In the genomic region with DNA sequence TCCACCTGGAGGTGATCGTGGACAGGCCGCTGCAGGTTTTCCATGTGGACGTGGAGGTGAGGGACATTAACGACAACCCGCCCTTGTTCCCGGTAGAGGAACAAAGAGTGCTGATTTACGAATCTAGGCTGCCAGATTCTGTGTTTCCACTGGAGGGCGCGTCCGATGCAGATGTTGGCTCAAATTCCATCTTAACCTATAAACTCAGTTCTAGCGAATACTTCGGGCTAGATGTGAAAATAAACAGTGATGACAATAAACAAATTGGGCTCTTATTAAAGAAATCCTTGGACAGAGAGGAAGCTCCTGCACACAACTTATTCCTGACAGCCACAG, we compare ENCODE assay signal across 16 cellular contexts. TPM values are rescaled to one million over a fixed set of nuclear protein-coding genes. Genes with fewer than 3 reads are reported as not detected.
DNase-seq lines count a peak whose midpoint lies in the region; ATAC-seq and TF ChIP-seq lines count a peak whose summit lies in the region.
"Had no signal": no experiment of that assay in that cellular context is flagged by ENCODE, and none has a peak within 500 bp of the region (broad histone marks: within the 10 kb centered on the region; RNA-seq: fewer than 3 reads in every experiment).

No MANE protein-coding gene starts in this region.

- DNase-seq in NCI-H1417 treated with DMSO at 0.1 percent for 48 hours (lab: John Stamatoyannopoulos, UW): peak; percentile 2
- DNase-seq in chondrocyte (ENCODE audit: low spot score): no peak
- no peak for DNase-seq in neural crest cell (ENCODE audit: low read depth, low spot score)
- no peak for DNase-seq in AG08395 (ENCODE audit: low spot score)
- no peak for DNase-seq in CD1c-positive myeloid dendritic cell (ENCODE audit: extremely low spot score)
- DNase-seq: activated CD4-positive, alpha-beta T cell treated with anti-CD3 and anti-CD28 coated beads, Interleukin-2, amount 50 U/mL, for 48 hours; activated gamma-delta T cell; AML-193; effector memory CD8-positive, alpha-beta T cell; NCI-H2107; SIG-M5; stomach had no signal

- H3K27ac ChIP-seq in C4-2B: no peak overlapping the region
- H3K27ac ChIP-seq: stomach had no signal

- ATAC-seq in HG02610 (IDR thresholded peaks at IDR 0.05; ENCODE audit: unreplicated experiment) (no peak), HG03095 (IDR thresholded peaks at IDR 0.05; ENCODE audit: unreplicated experiment) (no peak)
- ATAC-seq: effector memory CD8-positive, alpha-beta T cell had no signal

- H3K36me3 Mint-ChIP-seq in chondrocyte (ENCODE audit: low read depth) (peaks cover 14% of the 10 kb centered on the region), neural crest cell (ENCODE audit: low read depth) (peaks cover 58% of the 10 kb centered on the region)

- H3K4me1 Mint-ChIP-seq in chondrocyte (ENCODE audit: low read depth) (peaks cover 19% of the 10 kb centered on the region), neural crest cell (peaks cover 10% of the 10 kb centered on the region)

- H3K27me3 Mint-ChIP-seq in chondrocyte (ENCODE audit: low read depth) (no peaks in the 10 kb centered on the region), neural crest cell (ENCODE audit: low read depth) (no peaks in the 10 kb centered on the region)

- TF ChIP-seq CTCF in C4-2B (conservative IDR thresholded peaks at IDR 0.05): peak; percentile 36; the same call in 1 of the 2 replicates
- TF ChIP-seq CTCF in chondrocyte (IDR thresholded peaks at IDR 0.05): peak; percentile 49
- peak; percentile 45 for TF ChIP-seq CTCF in neural crest cell (conservative IDR thresholded peaks at IDR 0.05)

- H3K9me3 Mint-ChIP-seq in chondrocyte (ENCODE audit: low read depth) (peaks cover 19% of the 10 kb centered on the region), neural crest cell (peaks cover 12% of the 10 kb centered on the region)
- H3K9me3 Mint-ChIP-seq: effector memory CD8-positive, alpha-beta T cell had no signal

- H3K27ac Mint-ChIP-seq in chondrocyte (ENCODE audit: unreplicated experiment) (peak overlapping the region; percentile 85), neural crest cell (ENCODE audit: unreplicated experiment) (peak overlapping the region; percentile 92)
- H3K27ac Mint-ChIP-seq: effector memory CD8-positive, alpha-beta T cell had no signal

- H3K4me3 Mint-ChIP-seq in chondrocyte (ENCODE audit: unreplicated experiment): peak overlapping the region; percentile 82
- H3K4me3 Mint-ChIP-seq in neural crest cell: peak overlapping the region; percentile 87
- H3K4me3 Mint-ChIP-seq: effector memory CD8-positive, alpha-beta T cell had no signal

RNA-seq across cellular contexts. Expression of gene PCDHA6, which starts 0.6 kb away (rescaled TPM):
- total RNA-seq in chondrocyte (20.5 to 23.5 TPM (median 20.6 TPM) in 3 replicates), neural crest cell (11.4 and 12.1 TPM in 2 replicates)
- total RNA-seq: M059J had no signal

RNA-seq across cellular contexts. Expression of gene PCDHA7, which starts 5.7 kb away (rescaled TPM):
- total RNA-seq in chondrocyte: 1.4 to 1.9 TPM (median 1.5 TPM) in 3 replicates
- 1.9 and 2.3 TPM in 2 replicates for total RNA-seq in neural crest cell

RNA-seq across cellular contexts. Expression of gene PCDHA5, which starts 7.0 kb away (rescaled TPM):
- total RNA-seq in chondrocyte (0.32 to 0.99 TPM (median 0.62 TPM) in 3 replicates), neural crest cell (1.3 and 1.4 TPM in 2 replicates)
- total RNA-seq: M059J had no signal

RNA-seq across cellular contexts. Expression of gene PCDHA8, which starts 12.6 kb away (rescaled TPM):
- total RNA-seq in chondrocyte (0.97 to 2.4 TPM (median 1.1 TPM) in 3 replicates), neural crest cell (1.9 and 2.3 TPM in 2 replicates)
- total RNA-seq: M059J had no signal

RNA-seq across cellular contexts. Expression of gene PCDHA9, which starts 19.8 kb away (rescaled TPM):
- total RNA-seq in chondrocyte (1.2 to 2.0 TPM (median 1.3 TPM) in 3 replicates), neural crest cell (1.4 TPM in 2 replicates)
- total RNA-seq: M059J had no signal
